1 cellular context compared by ENCODE assay signal in the genomic region with DNA sequence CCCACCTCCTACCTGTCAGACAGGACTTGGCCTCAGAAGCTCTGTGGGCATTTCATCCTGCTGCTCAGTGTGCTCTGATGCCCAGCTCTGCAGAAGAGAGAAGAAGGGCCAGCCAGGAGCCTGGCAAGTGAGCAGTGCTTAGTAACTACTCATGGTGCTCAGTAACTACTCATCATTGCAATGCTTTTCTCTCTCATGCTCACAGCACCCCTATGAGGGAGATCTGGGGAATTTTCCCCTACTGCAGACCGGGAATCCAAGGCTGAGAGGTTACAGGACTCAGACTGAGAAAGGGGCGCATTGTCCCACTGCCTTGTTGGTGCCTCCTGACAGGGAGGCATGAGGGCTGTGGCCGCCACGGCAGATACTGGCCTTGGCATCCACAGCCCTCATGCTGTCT.
TF ChIP-seq lines count a peak whose summit lies in the region.

No MANE protein-coding gene starts in this region.

TF ChIP-seq in HCT116, 20 proteins besides CTCF, POLR2A, EP300 and RAD21 (continued from another document):
- TF ChIP-seq, protein P1, sequence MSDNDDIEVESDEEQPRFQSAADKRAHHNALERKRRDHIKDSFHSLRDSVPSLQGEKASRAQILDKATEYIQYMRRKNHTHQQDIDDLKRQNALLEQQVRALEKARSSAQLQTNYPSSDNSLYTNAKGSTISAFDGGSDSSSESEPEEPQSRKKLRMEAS (IDR thresholded peaks at IDR 0.05): no peak
